11 cellular contexts compared by ENCODE assay signal in the genomic region with DNA sequence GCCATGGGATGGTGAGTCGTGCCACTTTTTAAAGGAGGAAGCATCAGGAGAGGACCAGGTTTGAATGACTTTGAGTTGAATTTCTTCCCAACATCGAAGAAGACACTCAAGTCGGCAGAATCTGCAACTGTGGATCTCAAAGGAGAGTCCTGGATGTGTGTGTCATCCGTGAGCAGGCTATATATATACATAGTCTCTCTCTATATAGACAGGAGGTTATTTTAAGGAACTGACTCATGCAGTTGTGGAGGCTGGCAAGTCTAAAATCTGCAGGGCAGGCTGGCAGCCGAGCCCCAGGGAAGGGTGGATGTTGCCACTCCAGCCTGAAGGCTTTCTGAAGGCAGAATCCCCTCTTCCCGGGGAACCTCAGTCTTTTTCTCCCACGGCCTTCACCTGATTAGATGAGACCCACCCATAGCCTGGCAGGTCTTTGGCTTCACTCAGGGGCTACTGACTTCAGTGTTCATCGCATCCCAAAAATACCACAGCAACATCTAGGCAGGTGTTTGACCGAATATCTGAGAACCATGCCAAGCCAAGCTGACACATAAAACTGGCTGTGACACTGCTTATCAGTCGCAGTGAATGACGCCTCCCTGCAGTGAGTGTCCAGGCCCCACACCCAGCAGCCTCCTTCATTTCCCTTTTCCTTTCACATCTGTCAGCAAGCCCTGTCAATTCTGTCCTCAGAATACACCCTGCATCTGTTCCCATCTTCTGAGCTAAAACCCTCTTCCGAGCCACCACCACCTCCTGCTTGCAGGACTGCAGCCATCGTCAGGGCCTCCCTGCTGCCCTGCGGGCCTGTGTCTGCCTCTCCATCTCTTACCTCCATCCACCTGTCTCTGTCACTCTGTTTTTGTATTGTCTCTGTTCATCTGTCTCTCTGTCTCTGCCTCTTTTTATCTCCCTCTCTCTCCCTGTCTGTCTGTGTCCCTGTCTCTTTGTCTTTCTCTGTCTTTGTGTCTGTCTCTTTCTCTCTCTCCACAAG. TPM values are rescaled to one million over a fixed set of nuclear protein-coding genes. Genes with fewer than 3 reads are reported as not detected.
DNase-seq lines count a peak whose midpoint lies in the region; ATAC-seq and TF ChIP-seq lines count a peak whose summit lies in the region.
"Had no signal": no experiment of that assay in that cellular context is flagged by ENCODE, and none has a peak within 500 bp of the region (broad histone marks: within the 10 kb centered on the region; RNA-seq: fewer than 3 reads in every experiment).

No MANE protein-coding gene starts in this region.

- no peaks in the 10 kb centered on the region for H3K9me3 ChIP-seq in HEK293 (ENCODE audit: control insufficient read depth, insufficient read depth, low read depth, low read length)

- H3K4me3 ChIP-seq in HEK293 (ENCODE audit: low read depth, low read length): no peak overlapping the region

- intact Hi-C loops in posterior cingulate gyrus (cut with DNase I): no loop called here

- POLR2A ChIA-PET in HEK293 (lab: Yijun Ruan, JAX) (no interaction called here), RWPE1 (lab: Yijun Ruan, JAX; ENCODE audit: low non-redundant PET) (no interaction called here)

- TF ChIP-seq CTCF in HEK293 (tag by site-specific recombination; IDR thresholded peaks at IDR 0.05) (no peak), RWPE1 (conservative IDR thresholded peaks at IDR 0.05; ENCODE audit: low read depth) (no peak)

- DNase-seq in RWPE1 (ENCODE audit: low spot score) (peak; percentile 64), fibroblast of peridontal ligament (ENCODE audit: extremely low read depth) (peak; percentile 64), posterior cingulate gyrus (peak in 7 of 10 donors; percentile 22 to 92 (median 67)), HT-29 (ENCODE audit: low spot score) (no peak)
- DNase-seq in stimulated activated naive CD4-positive, alpha-beta T cell treated with Interleukin-2 at 50 U/mL for 16 hours (lab: John Stamatoyannopoulos, UW): no peak
- DNase-seq: activated T-cell treated with anti-CD3 and anti-CD28 coated beads, Interleukin-2, amount 50 U/mL, for 48 hours; NCI-H510A treated with DMSO at 0.1 percent for 48 hours; T1000 had no signal

- CTCF ChIA-PET in HEK293 (lab: Yijun Ruan, JAX) (no interaction called here), RWPE1 (lab: Yijun Ruan, JAX) (interaction anchor here (0.6 kb wide), 1 partner anchor 535 kb away, joined by 3 read pairs; no protein-coding TSS in a partner anchor)

- no peak for ATAC-seq in GM18870 (IDR thresholded peaks at IDR 0.05; ENCODE audit: unreplicated experiment)
- no peak for ATAC-seq in GM18907 (IDR thresholded peaks at IDR 0.05; ENCODE audit: unreplicated experiment)

- H3K27ac ChIP-seq in HEK293 (ENCODE audit: extremely low read depth, low read depth, low read length) (no peak overlapping the region), RWPE1 (no peak overlapping the region)

- no peaks in the 10 kb centered on the region for H3K36me3 ChIP-seq in HEK293 (ENCODE audit: control insufficient read depth in 2 of 2, insufficient read depth in 1 of 2, low read length in 2 of 2)

- H3K4me1 ChIP-seq in HEK293 (ENCODE audit: control insufficient read depth, insufficient read depth, low read length): no peaks in the 10 kb centered on the region

TF ChIP-seq in HEK293, 187 proteins besides CTCF, POLR2A, EP300 and RAD21:
- TF ChIP-seq ZNF677 (tag by site-specific recombination; IDR thresholded peaks at IDR 0.05) (no peak), ZNF19 (tag by site-specific recombination; IDR thresholded peaks at IDR 0.05; ENCODE audit: low read depth) (no peak), ZNF366 (tag by site-specific recombination; conservative IDR thresholded peaks at IDR 0.05) (0 out of 2 replicates have a peak, but pooled peaks have one; percentile 15), ZNF10 (tag by site-specific recombination; IDR thresholded peaks at IDR 0.05) (peak; percentile 99), SALL2 (tag by site-specific recombination; IDR thresholded peaks at IDR 0.05; ENCODE audit: borderline replicate concordance) (no peak)

RNA-seq across cellular contexts. Expression of a gene that starts 54.0 kb away (rescaled TPM):
- 86.7 and 103 TPM in 2 replicates for total RNA-seq in HT-29 (2014; rRNA removed; shearing (Covaris generic))

RNA-seq across cellular contexts. Expression of a gene that starts 54.4 kb away (rescaled TPM):
- total RNA-seq in HT-29 (2014; rRNA removed; shearing (Covaris generic)): 5.5 and 6.8 TPM in 2 replicates

Comparison
In these comparisons a context has a peak if more than half of its experiments do, and no peak if none do; other contexts are left out.
1. DNase-seq: peak in RWPE1 (single experiment), fibroblast of peridontal ligament (single experiment) and posterior cingulate gyrus (7 of 10); none in HT-29 (single experiment) and stimulated activated naive CD4-positive, alpha-beta T cell treated with Interleukin-2 at 50 U/mL for 16 hours (single experiment).